Comparison of ENCODE assay signal across 23 cellular contexts in the genomic region with DNA sequence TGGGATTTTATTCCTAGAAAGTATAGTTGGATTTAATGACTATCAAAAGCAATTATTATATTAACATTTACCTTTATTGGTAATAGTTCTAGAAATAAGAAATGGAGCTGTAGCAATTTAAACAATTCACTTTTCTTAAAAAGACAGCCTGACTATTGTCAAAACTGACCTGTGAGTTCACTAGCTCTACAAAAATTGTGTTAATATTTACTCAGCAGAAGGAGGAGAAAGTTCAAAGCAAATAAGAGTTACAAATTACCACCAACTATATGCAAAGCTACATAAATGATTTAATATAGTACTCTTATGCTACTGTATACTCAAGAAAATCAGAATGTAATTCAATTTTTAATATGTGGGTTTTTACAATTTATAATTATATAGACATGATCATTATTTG.
"Had no signal": no experiment of that assay in that cellular context is flagged by ENCODE, and none has a peak within 500 bp of the region (broad histone marks: within the 10 kb centered on the region; RNA-seq: fewer than 3 reads in every experiment).

No MANE protein-coding gene starts in this region.

- ATAC-seq: activated CD8-positive, alpha-beta T cell treated with anti-CD3 and anti-CD28 coated beads, Interleukin-2, amount 10 ng/mL, durations not matched to agents 7 days and 5 days; K562; WTC11 had no signal

- DNase-seq: activated CD4-positive, alpha-beta T cell treated with anti-CD3 and anti-CD28 coated beads for 48 hours; activated CD4-positive, alpha-beta T cell treated with anti-CD3 and anti-CD28 coated beads, Interleukin-2, amount 50 U/mL, for 4 hours; activated CD4-positive, CD25-positive, alpha-beta regulatory T cell treated with anti-CD3 and anti-CD28 coated beads, Interleukin-2, amount 50 U/mL, for 72 hours; activated CD8-positive, alpha-beta memory T cell treated with anti-CD3 and anti-CD28 coated beads, Interleukin-2, amount 50 U/mL, for 48 hours; activated CD8-positive, alpha-beta T cell treated with anti-CD3 and anti-CD28 coated beads, Interleukin-2, amount 10 ng/mL, durations not matched to agents 7 days and 5 days; activated naive CD4-positive, alpha-beta T cell treated with anti-CD3 and anti-CD28 coated beads, Interleukin-2, amount 50 U/mL, for 16 hours; activated naive CD8-positive, alpha-beta T cell treated with anti-CD3 and anti-CD28 coated beads, Interleukin-2, amount 10 ng/mL, durations not matched to agents 7 days and 5 days; activated T-cell treated with anti-CD3 and anti-CD28 coated beads, Interleukin-2, amount 50 U/mL, for 1 hour; adrenal gland; anterior cingulate cortex; caudate nucleus; Kasumi-1; NCI-H1048; NCI-H1694; NCI-H2029; NCI-H2107; NCI-H2171 treated with DMSO at 0.1 percent for 48 hours; NCI-H226; PC-9; SHP77 treated with DMSO at 0.1 percent for 48 hours had no signal

- H3K4me1 ChIP-seq: adrenal gland, breast epithelium had no signal

- H3K27ac ChIP-seq: adrenal gland, breast epithelium, PC-9 had no signal

- H3K27me3 ChIP-seq: adrenal gland, breast epithelium had no signal

- H3K36me3 ChIP-seq: adrenal gland, breast epithelium had no signal

- H3K4me2 ChIP-seq: PC-9 had no signal

- H3K9me3 ChIP-seq: adrenal gland, breast epithelium had no signal

- FAIRE-seq: K562 had no signal

- H3K4me3 ChIP-seq: adrenal gland, breast epithelium, K562, PC-9 had no signal
